Comparison of ENCODE assay signal across 19 cellular contexts in genomic region chr4:86670298-86670697, GRCh38.
"Had no signal": no experiment of that assay in that cellular context is flagged by ENCODE, and none has a peak within 500 bp of the region (broad histone marks: within the 10 kb centered on the region; RNA-seq: fewer than 3 reads in every experiment).

No MANE protein-coding gene starts in this region.

- H3K36me3 Mint-ChIP-seq: natural killer cell treated with Interleukin-12 subunit alpha and Interleukin-12 subunit beta and Interleukin-15 and Interleukin-18, amount 100 ng/mL, for 72 hours had no signal

- H3K27me3 ChIP-seq: cardiac muscle cell, spleen, tibial artery had no signal

- H3K27ac Mint-ChIP-seq: natural killer cell treated with Interleukin-12 subunit alpha and Interleukin-12 subunit beta and Interleukin-15 and Interleukin-18, amount 100 ng/mL, for 72 hours; stimulated activated naive CD8-positive, alpha-beta T cell treated with anti-CD3 and anti-CD28 coated beads, Interleukin-15, Interleukin-2, amounts not matched to agents 100 ng/mL and 50 ng/mL, for 24 hours; WTC11 had no signal

- H3K4me1 ChIP-seq: prostate gland, spleen, tibial artery had no signal

- DNase-seq: activated CD4-positive, alpha-beta T cell treated with anti-CD3 and anti-CD28 coated beads for 4 hours; activated CD4-positive, alpha-beta T cell treated with anti-CD3 and anti-CD28 coated beads, Interleukin-2, amount 50 U/mL, for 48 hours; activated naive CD4-positive, alpha-beta T cell treated with Interleukin-2 at 50 U/mL for 16 hours; amygdala; erythroblast; hippocampal formation; left ventricle myocardium superior; spleen; stimulated activated CD4-positive, alpha-beta T cell treated with anti-CD3 and anti-CD28 coated beads, Interleukin-4, amount 100 ng/mL, for 1 hour; substantia nigra; T-helper 9 cell; tibial artery had no signal

- H3K9me3 Mint-ChIP-seq: stimulated activated naive CD8-positive, alpha-beta T cell treated with anti-CD3 and anti-CD28 coated beads, Interleukin-15, Interleukin-2, amounts not matched to agents 100 ng/mL and 50 ng/mL, for 24 hours had no signal

- H3K27ac ChIP-seq: cardiac muscle cell, prostate gland, spleen, tibial artery had no signal

- ATAC-seq: left ventricle myocardium superior; natural killer cell treated with Interleukin-12 subunit alpha and Interleukin-12 subunit beta and Interleukin-15 and Interleukin-18, amount 100 ng/mL, for 72 hours; WTC11 had no signal

- FAIRE-seq: endometrium, frontal cortex had no signal

- H3K9me3 ChIP-seq: prostate gland, spleen, tibial artery had no signal

- H3K4me1 Mint-ChIP-seq: WTC11 had no signal

- H3K36me3 ChIP-seq: prostate gland, spleen, tibial artery had no signal

- H3K4me3 Mint-ChIP-seq: natural killer cell treated with Interleukin-12 subunit alpha and Interleukin-12 subunit beta and Interleukin-15 and Interleukin-18, amount 100 ng/mL, for 72 hours; stimulated activated naive CD8-positive, alpha-beta T cell treated with anti-CD3 and anti-CD28 coated beads, Interleukin-15, Interleukin-2, amounts not matched to agents 100 ng/mL and 50 ng/mL, for 24 hours; WTC11 had no signal

- H3K27me3 Mint-ChIP-seq: natural killer cell treated with Interleukin-12 subunit alpha and Interleukin-12 subunit beta and Interleukin-15 and Interleukin-18, amount 100 ng/mL, for 72 hours; stimulated activated naive CD8-positive, alpha-beta T cell treated with anti-CD3 and anti-CD28 coated beads, Interleukin-15, Interleukin-2, amounts not matched to agents 100 ng/mL and 50 ng/mL, for 24 hours had no signal

- H3K4me3 ChIP-seq: cardiac muscle cell, prostate gland, spleen, tibial artery had no signal
